ENCODE assay signal across 8 cellular contexts in the genomic region with DNA sequence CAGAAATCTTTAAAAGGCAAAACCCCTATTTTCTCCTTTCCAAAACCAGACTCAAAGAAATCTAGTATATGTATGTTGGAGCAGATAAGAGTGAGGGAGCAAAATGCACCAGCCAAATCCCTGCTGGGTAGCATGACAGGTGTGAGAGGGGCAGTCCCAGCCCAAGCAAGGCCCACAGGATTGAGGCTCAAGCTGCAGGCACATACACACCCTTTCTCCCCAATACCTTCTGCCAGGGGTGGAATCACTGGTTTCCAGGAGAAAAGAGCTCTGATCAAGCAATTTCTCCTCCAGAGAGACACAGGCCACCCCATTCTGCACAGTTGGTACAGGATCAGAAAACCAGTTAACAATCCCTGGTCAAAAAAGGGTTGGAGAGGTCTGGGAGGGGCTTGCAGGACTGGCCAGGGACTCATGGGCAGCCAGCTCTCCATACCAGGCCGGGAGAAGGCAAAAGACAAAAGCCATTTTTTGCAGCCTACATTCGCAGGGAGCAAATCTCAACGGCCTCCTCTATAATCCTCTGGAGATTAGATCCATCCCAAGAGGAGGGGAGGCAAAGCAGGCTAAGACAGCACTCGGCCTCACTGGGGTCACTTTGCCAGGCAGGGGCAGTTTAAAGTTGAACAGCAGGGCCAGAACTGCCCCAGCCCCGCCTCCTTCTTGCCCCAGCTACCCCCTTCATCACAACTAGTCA. TPM values are rescaled to one million over a fixed set of nuclear protein-coding genes. Genes with fewer than 3 reads are reported as not detected.
DNase-seq lines count a peak whose midpoint lies in the region; FAIRE-seq and TF ChIP-seq lines count a peak whose summit lies in the region.

No MANE protein-coding gene starts in this region.

- peak overlapping the region; percentile 92 for H3K27ac ChIP-seq in fibroblast of lung (ENCODE audit: insufficient read depth, low read length)

- TF ChIP-seq CTCF in GM06990 (IDR thresholded peaks at IDR 0.05; ENCODE audit: insufficient read depth, low read length, poor library complexity, severe bottlenecking), result no peak
- no peak for TF ChIP-seq CTCF in fibroblast of lung (conservative IDR thresholded peaks at IDR 0.05 in 1 of 2, IDR thresholded peaks at IDR 0.05 in 1 of 2; ENCODE audit: low read depth in 1 of 2, low read length in 2 of 2)
- no peak for TF ChIP-seq CTCF in retinal pigment epithelial cell (conservative IDR thresholded peaks at IDR 0.05; ENCODE audit: low read depth, low read length)

- H3K79me2 ChIP-seq in fibroblast of lung (ENCODE audit: control insufficient read depth, insufficient read depth, low read length), result peaks cover 72% of the 10 kb centered on the region

- H3K9me3 ChIP-seq in fibroblast of lung (ENCODE audit: control insufficient read depth, insufficient read depth, low read depth, low read length), result no peaks in the 10 kb centered on the region

- H3K4me2 ChIP-seq in fibroblast of lung (ENCODE audit: extremely low read depth, insufficient read depth, low read length), result peak overlapping the region; percentile 99

- H3K4me3 ChIP-seq in GM06990 (replicated peaks; ENCODE audit: low read depth, low read length), result peak overlapping the region; percentile 70
- peak overlapping the region; percentile 65 to 96 (median 84) for H3K4me3 ChIP-seq in fibroblast of lung (replicated peaks in 1 of 4; ENCODE audit: control extremely low read depth in 1 of 4, insufficient read depth in 1 of 4, low read depth in 3 of 4, low read length in 4 of 4)
- H3K4me3 ChIP-seq in retinal pigment epithelial cell (ENCODE audit: low read length), result peak overlapping the region; percentile 93

- H3K4me1 ChIP-seq in fibroblast of lung (ENCODE audit: control insufficient read depth, extremely low read depth, insufficient read depth, low read length), result peaks cover 8% of the 10 kb centered on the region

- H3K27me3 ChIP-seq in GM06990 (replicated peaks; ENCODE audit: control insufficient read depth, insufficient read depth, low read length) (no peaks in the 10 kb centered on the region), fibroblast of lung (ENCODE audit: control insufficient read depth, insufficient read depth, low read length) (no peaks in the 10 kb centered on the region)

- H3K36me3 ChIP-seq in GM06990 (ENCODE audit: control insufficient read depth, insufficient read depth, low read length) (peaks cover 11% of the 10 kb centered on the region), fibroblast of lung (ENCODE audit: control insufficient read depth, insufficient read depth, low read length) (peaks cover 12% of the 10 kb centered on the region)

- peak overlapping the region; percentile 93 for H3K9ac ChIP-seq in fibroblast of lung (ENCODE audit: insufficient read depth, low read length)

- no peak for DNase-seq in GM06990 (ENCODE audit: extremely low read depth, insufficient read length)
- peak; percentile 11 for DNase-seq in RPMI8226
- DNase-seq in fibroblast of lung (ENCODE audit: low read depth in 2 of 2), result no peak
- no peak for DNase-seq in retinal pigment epithelial cell (ENCODE audit: low read depth)
- DNase-seq in NCI-H345 (lab: John Stamatoyannopoulos, UW), result no peak
- DNase-seq in GM19239 (ENCODE audit: insufficient read length, low spot score), result no peak
- DNase-seq in kidney glomerular epithelial cell (lab: John Stamatoyannopoulos, UW), result no peak
- DNase-seq in inferior parietal cortex (ENCODE audit: extremely low spot score), result no peak

- H4K20me1 ChIP-seq in fibroblast of lung (ENCODE audit: control insufficient read depth, extremely low read depth, insufficient read depth, low read length), result peaks cover 8% of the 10 kb centered on the region

- FAIRE-seq in GM19239 (lab: Jason Lieb, UNC), result no peak

- no peak overlapping the region for H2AFZ ChIP-seq in fibroblast of lung (ENCODE audit: low read length)

RNA-seq across cellular contexts. Expression of a gene that starts 2.1 kb away (rescaled TPM):
- 21.1 and 33.0 TPM in 2 replicates for total RNA-seq in fibroblast of lung
- 7.3 and 10.0 TPM in 2 replicates for polyA plus RNA-seq in fibroblast of lung
- 13.4 and 14.1 TPM in 2 replicates for polyA plus RNA-seq in fibroblast of lung (2012)
- polyA minus RNA-seq in fibroblast of lung (ENCODE audit: low replicate concordance), result 41.0 and 50.0 TPM in 2 replicates

RNA-seq across cellular contexts. Expression of a gene that starts 11.3 kb away (rescaled TPM):
- 0.33 and 0.51 TPM in 2 replicates for total RNA-seq in fibroblast of lung
- polyA plus RNA-seq in fibroblast of lung, result 0.28 and 0.41 TPM in 2 replicates
- polyA plus RNA-seq in fibroblast of lung (2012), result 0.37 and 0.39 TPM in 2 replicates
- polyA minus RNA-seq in fibroblast of lung (ENCODE audit: low replicate concordance), result not detected in 2 replicates

RNA-seq across cellular contexts. Expression of a gene that starts 36.1 kb away (rescaled TPM):
- total RNA-seq in fibroblast of lung, result under 0.01 TPM in 2 replicates
- 0.01 TPM in 2 replicates for polyA plus RNA-seq in fibroblast of lung
- polyA plus RNA-seq in fibroblast of lung (2012), result not detected in 2 replicates
- polyA minus RNA-seq in fibroblast of lung (ENCODE audit: low replicate concordance), result not detected in 2 replicates

RNA-seq across cellular contexts. Expression of a gene that starts 39.9 kb away (rescaled TPM):
- 65.2 and 76.5 TPM in 2 replicates for total RNA-seq in fibroblast of lung
- 107 and 110 TPM in 2 replicates for polyA plus RNA-seq in fibroblast of lung
- polyA plus RNA-seq in fibroblast of lung (2012), result 85.7 and 86.3 TPM in 2 replicates
- 27.5 and 35.6 TPM in 2 replicates for polyA minus RNA-seq in fibroblast of lung (ENCODE audit: low replicate concordance)

RNA-seq across cellular contexts. Expression of a gene that starts 52.1 kb away (rescaled TPM):
- 53.2 and 54.2 TPM in 2 replicates for total RNA-seq in fibroblast of lung
- 28.0 and 30.9 TPM in 2 replicates for polyA plus RNA-seq in fibroblast of lung
- polyA plus RNA-seq in fibroblast of lung (2012), result 28.2 and 29.8 TPM in 2 replicates
- polyA minus RNA-seq in fibroblast of lung (ENCODE audit: low replicate concordance), result 45.6 and 115 TPM in 2 replicates
